1 cellular context compared by ENCODE assay signal in the genomic region with DNA sequence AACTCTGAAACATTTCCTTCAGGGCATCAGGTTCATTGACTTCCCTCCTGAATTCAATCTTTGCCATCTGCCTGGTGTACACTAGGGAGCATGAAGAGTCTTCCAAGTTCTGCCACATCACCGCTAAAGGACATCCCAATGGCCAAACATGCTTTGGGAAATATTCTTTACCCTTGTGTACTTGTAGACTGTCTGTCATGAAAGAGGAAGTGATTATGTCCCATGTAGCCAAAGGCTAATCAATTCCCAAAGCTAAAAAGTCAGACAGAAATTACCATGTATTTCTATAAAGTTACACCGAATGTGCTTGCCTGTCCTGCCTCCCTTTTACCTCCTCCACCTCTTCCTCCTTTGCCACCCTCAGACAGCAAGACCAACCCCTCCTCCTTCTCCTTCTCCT.
TF ChIP-seq lines count a peak whose summit lies in the region.

No MANE protein-coding gene starts in this region.

TF ChIP-seq in HCT116, 20 proteins besides CTCF, POLR2A, EP300 and RAD21 (continued from another document):
- TF ChIP-seq, protein P1, sequence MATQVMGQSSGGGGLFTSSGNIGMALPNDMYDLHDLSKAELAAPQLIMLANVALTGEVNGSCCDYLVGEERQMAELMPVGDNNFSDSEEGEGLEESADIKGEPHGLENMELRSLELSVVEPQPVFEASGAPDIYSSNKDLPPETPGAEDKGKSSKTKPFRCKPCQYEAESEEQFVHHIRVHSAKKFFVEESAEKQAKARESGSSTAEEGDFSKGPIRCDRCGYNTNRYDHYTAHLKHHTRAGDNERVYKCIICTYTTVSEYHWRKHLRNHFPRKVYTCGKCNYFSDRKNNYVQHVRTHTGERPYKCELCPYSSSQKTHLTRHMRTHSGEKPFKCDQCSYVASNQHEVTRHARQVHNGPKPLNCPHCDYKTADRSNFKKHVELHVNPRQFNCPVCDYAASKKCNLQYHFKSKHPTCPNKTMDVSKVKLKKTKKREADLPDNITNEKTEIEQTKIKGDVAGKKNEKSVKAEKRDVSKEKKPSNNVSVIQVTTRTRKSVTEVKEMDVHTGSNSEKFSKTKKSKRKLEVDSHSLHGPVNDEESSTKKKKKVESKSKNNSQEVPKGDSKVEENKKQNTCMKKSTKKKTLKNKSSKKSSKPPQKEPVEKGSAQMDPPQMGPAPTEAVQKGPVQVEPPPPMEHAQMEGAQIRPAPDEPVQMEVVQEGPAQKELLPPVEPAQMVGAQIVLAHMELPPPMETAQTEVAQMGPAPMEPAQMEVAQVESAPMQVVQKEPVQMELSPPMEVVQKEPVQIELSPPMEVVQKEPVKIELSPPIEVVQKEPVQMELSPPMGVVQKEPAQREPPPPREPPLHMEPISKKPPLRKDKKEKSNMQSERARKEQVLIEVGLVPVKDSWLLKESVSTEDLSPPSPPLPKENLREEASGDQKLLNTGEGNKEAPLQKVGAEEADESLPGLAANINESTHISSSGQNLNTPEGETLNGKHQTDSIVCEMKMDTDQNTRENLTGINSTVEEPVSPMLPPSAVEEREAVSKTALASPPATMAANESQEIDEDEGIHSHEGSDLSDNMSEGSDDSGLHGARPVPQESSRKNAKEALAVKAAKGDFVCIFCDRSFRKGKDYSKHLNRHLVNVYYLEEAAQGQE (IDR thresholded peaks at IDR 0.05; ENCODE audit: low read depth) = no peak
- no peak for TF ChIP-seq POLR2AphosphoS5 (IDR thresholded peaks at IDR 0.05; ENCODE audit: low read depth, low read length)
- no peak for TF ChIP-seq JUND (IDR thresholded peaks at IDR 0.05)
- TF ChIP-seq CEBPB (IDR thresholded peaks at IDR 0.05; ENCODE audit: low read depth) = no peak
- TF ChIP-seq, protein P2, sequence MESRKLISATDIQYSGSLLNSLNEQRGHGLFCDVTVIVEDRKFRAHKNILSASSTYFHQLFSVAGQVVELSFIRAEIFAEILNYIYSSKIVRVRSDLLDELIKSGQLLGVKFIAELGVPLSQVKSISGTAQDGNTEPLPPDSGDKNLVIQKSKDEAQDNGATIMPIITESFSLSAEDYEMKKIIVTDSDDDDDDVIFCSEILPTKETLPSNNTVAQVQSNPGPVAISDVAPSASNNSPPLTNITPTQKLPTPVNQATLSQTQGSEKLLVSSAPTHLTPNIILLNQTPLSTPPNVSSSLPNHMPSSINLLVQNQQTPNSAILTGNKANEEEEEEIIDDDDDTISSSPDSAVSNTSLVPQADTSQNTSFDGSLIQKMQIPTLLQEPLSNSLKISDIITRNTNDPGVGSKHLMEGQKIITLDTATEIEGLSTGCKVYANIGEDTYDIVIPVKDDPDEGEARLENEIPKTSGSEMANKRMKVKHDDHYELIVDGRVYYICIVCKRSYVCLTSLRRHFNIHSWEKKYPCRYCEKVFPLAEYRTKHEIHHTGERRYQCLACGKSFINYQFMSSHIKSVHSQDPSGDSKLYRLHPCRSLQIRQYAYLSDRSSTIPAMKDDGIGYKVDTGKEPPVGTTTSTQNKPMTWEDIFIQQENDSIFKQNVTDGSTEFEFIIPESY (IDR thresholded peaks at IDR 0.05; ENCODE audit: extremely low read depth, insufficient replicate concordance, low read length) = no peak
- TF ChIP-seq FOSL1 (IDR thresholded peaks at IDR 0.05; ENCODE audit: low read depth) = no peak
- no peak for TF ChIP-seq ELF1 (IDR thresholded peaks at IDR 0.05; ENCODE audit: borderline replicate concordance, low read depth)
- TF ChIP-seq, protein P3, sequence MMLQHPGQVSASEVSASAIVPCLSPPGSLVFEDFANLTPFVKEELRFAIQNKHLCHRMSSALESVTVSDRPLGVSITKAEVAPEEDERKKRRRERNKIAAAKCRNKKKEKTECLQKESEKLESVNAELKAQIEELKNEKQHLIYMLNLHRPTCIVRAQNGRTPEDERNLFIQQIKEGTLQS (IDR thresholded peaks at IDR 0.05) = no peak
- no peak for TF ChIP-seq EGR1 (IDR thresholded peaks at IDR 0.05; ENCODE audit: low read depth)
- no peak for TF ChIP-seq CBX3 (IDR thresholded peaks at IDR 0.05; ENCODE audit: low read depth)
- no peak for TF ChIP-seq SIN3A (IDR thresholded peaks at IDR 0.05; ENCODE audit: low read depth)
- no peak for TF ChIP-seq EZH2 (IDR thresholded peaks at IDR 0.05)
- no peak for TF ChIP-seq ZNF274 (IDR thresholded peaks at IDR 0.05; ENCODE audit: low read depth, low read length)
- TF ChIP-seq SP1 (IDR thresholded peaks at IDR 0.05; ENCODE audit: low read depth) = no peak
